ENCODE assay signal across 1 cellular context in genomic region chr6:142871910-142872331, GRCh38.
A peak's percentile ranks its signal among the peaks of the same experiment; 100 is the strongest.
TF ChIP-seq lines count a peak whose summit lies in the region.

No MANE protein-coding gene starts in this region.

TF ChIP-seq in GM12878, 131 proteins besides CTCF, POLR2A, EP300 and RAD21 (continued from another document and continues in another):
- TF ChIP-seq E2F8 (IDR thresholded peaks at IDR 0.05; ENCODE audit: low read depth, partially characterized antibody), result no peak
- no peak for TF ChIP-seq CBX5 (IDR thresholded peaks at IDR 0.05; ENCODE audit: low read depth)
- peak; percentile 94 for TF ChIP-seq EED (IDR thresholded peaks at IDR 0.05; ENCODE audit: low read depth)
- no peak for TF ChIP-seq YBX1 (IDR thresholded peaks at IDR 0.05)
- no peak for TF ChIP-seq LARP7 (IDR thresholded peaks at IDR 0.05)
- TF ChIP-seq, protein P1, sequence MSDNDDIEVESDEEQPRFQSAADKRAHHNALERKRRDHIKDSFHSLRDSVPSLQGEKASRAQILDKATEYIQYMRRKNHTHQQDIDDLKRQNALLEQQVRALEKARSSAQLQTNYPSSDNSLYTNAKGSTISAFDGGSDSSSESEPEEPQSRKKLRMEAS (IDR thresholded peaks at IDR 0.05; ENCODE audit: low read depth, low read length), result no peak
- no peak for TF ChIP-seq SRF (IDR thresholded peaks at IDR 0.05; ENCODE audit: low read depth in 2 of 2, low read length in 2 of 2)
- TF ChIP-seq ZNF592 (IDR thresholded peaks at IDR 0.05), result no peak
- peak; percentile 68; the same call in 1 of the 2 replicates for TF ChIP-seq GABPA (IDR thresholded peaks at IDR 0.05; ENCODE audit: low read depth)
- peak; percentile 94 for TF ChIP-seq IKZF1 (conservative IDR thresholded peaks at IDR 0.05)
- TF ChIP-seq WRNIP1 (IDR thresholded peaks at IDR 0.05; ENCODE audit: borderline replicate concordance, low read depth, low read length), result no peak
- 0 out of 2 replicates have a peak, but pooled peaks have one; percentile 21 for TF ChIP-seq RCOR1 (conservative IDR thresholded peaks at IDR 0.05; ENCODE audit: low read depth, low read length)
- peak; percentile 58 for TF ChIP-seq JUNB (IDR thresholded peaks at IDR 0.05)
- TF ChIP-seq RAD51 (IDR thresholded peaks at IDR 0.05), result peak; percentile 76
- TF ChIP-seq, protein P2, sequence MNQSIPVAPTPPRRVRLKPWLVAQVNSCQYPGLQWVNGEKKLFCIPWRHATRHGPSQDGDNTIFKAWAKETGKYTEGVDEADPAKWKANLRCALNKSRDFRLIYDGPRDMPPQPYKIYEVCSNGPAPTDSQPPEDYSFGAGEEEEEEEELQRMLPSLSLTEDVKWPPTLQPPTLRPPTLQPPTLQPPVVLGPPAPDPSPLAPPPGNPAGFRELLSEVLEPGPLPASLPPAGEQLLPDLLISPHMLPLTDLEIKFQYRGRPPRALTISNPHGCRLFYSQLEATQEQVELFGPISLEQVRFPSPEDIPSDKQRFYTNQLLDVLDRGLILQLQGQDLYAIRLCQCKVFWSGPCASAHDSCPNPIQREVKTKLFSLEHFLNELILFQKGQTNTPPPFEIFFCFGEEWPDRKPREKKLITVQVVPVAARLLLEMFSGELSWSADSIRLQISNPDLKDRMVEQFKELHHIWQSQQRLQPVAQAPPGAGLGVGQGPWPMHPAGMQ (IDR thresholded peaks at IDR 0.05; ENCODE audit: borderline replicate concordance), result no peak; the same call in 1 of the 2 replicates
- TF ChIP-seq ESRRA (IDR thresholded peaks at IDR 0.05; ENCODE audit: low read length), result no peak
- TF ChIP-seq NRF1 (conservative IDR thresholded peaks at IDR 0.05; ENCODE audit: low read depth, low read length), result no peak
- TF ChIP-seq, protein P3, sequence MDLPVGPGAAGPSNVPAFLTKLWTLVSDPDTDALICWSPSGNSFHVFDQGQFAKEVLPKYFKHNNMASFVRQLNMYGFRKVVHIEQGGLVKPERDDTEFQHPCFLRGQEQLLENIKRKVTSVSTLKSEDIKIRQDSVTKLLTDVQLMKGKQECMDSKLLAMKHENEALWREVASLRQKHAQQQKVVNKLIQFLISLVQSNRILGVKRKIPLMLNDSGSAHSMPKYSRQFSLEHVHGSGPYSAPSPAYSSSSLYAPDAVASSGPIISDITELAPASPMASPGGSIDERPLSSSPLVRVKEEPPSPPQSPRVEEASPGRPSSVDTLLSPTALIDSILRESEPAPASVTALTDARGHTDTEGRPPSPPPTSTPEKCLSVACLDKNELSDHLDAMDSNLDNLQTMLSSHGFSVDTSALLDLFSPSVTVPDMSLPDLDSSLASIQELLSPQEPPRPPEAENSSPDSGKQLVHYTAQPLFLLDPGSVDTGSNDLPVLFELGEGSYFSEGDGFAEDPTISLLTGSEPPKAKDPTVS (IDR thresholded peaks at IDR 0.05; ENCODE audit: low read depth, low read length), result no peak
- TF ChIP-seq FOS (IDR thresholded peaks at IDR 0.05; ENCODE audit: borderline replicate concordance, extremely low read depth, insufficient read length), result no peak
- peak; percentile 55; the same call in 1 of the 2 replicates for TF ChIP-seq ZNF24 (IDR thresholded peaks at IDR 0.05)
- no peak for TF ChIP-seq JUND (IDR thresholded peaks at IDR 0.05; ENCODE audit: low read depth, low read length)
- TF ChIP-seq HDAC6 (IDR thresholded peaks at IDR 0.05; ENCODE audit: unreplicated experiment), result no peak
- no peak for TF ChIP-seq CUX1 (IDR thresholded peaks at IDR 0.05; ENCODE audit: insufficient replicate concordance, low read depth, low read length)
- no peak for TF ChIP-seq HDAC2 (IDR thresholded peaks at IDR 0.05)
- no peak for TF ChIP-seq KLF5 (IDR thresholded peaks at IDR 0.05; ENCODE audit: partially characterized antibody)
- TF ChIP-seq CBFB (IDR thresholded peaks at IDR 0.05; ENCODE audit: low read depth), result peak; percentile 56; the same call in 1 of the 2 replicates
- no peak; the same call in 1 of the 2 replicates for TF ChIP-seq USF2 (IDR thresholded peaks at IDR 0.05; ENCODE audit: borderline replicate concordance, low read depth, low read length)
- TF ChIP-seq POU2F2 (IDR thresholded peaks at IDR 0.05; ENCODE audit: borderline replicate concordance, low read depth, low read length), result no peak
- TF ChIP-seq ZBTB33 (IDR thresholded peaks at IDR 0.05), result no peak
- TF ChIP-seq, protein P4, sequence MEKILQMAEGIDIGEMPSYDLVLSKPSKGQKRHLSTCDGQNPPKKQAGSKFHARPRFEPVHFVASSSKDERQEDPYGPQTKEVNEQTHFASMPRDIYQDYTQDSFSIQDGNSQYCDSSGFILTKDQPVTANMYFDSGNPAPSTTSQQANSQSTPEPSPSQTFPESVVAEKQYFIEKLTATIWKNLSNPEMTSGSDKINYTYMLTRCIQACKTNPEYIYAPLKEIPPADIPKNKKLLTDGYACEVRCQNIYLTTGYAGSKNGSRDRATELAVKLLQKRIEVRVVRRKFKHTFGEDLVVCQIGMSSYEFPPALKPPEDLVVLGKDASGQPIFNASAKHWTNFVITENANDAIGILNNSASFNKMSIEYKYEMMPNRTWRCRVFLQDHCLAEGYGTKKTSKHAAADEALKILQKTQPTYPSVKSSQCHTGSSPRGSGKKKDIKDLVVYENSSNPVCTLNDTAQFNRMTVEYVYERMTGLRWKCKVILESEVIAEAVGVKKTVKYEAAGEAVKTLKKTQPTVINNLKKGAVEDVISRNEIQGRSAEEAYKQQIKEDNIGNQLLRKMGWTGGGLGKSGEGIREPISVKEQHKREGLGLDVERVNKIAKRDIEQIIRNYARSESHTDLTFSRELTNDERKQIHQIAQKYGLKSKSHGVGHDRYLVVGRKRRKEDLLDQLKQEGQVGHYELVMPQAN (conservative IDR thresholded peaks at IDR 0.05), result no peak
- peak; percentile 63 for TF ChIP-seq CREB1 (IDR thresholded peaks at IDR 0.05; ENCODE audit: low read depth)
- TF ChIP-seq TAF1 (IDR thresholded peaks at IDR 0.05; ENCODE audit: borderline replicate concordance, low read depth, low read length), result no peak
